1 cellular context compared by ENCODE assay signal in genomic region chr22:45506961-45507360, GRCh38.
TF ChIP-seq lines count a peak whose summit lies in the region.

No MANE protein-coding gene starts in this region.

TF ChIP-seq in IMR-90, 13 proteins besides CTCF, POLR2A, EP300 and RAD21:
- TF ChIP-seq MXI1 (IDR thresholded peaks at IDR 0.05; ENCODE audit: borderline replicate concordance, low read depth, low read length): no peak
- TF ChIP-seq BHLHE40 (IDR thresholded peaks at IDR 0.05; ENCODE audit: low read depth, low read length): no peak
- no peak for TF ChIP-seq FOS (IDR thresholded peaks at IDR 0.05; ENCODE audit: low read depth, low read length)
- no peak for TF ChIP-seq MAFK (IDR thresholded peaks at IDR 0.05; ENCODE audit: low read depth, low read length)
- TF ChIP-seq CEBPB (IDR thresholded peaks at IDR 0.05; ENCODE audit: low read depth, low read length): no peak
- TF ChIP-seq NFE2L2 (IDR thresholded peaks at IDR 0.05; ENCODE audit: low read depth, low read length): no peak
- no peak for TF ChIP-seq RFX5 (IDR thresholded peaks at IDR 0.05; ENCODE audit: low read depth, low read length)
- TF ChIP-seq RCOR1 (IDR thresholded peaks at IDR 0.05; ENCODE audit: insufficient replicate concordance, low read length): no peak
